In genomic region chr4:8585721-8586161, GRCh38 we compare ENCODE assay signal across 1 cellular context.
TF ChIP-seq lines count a peak whose summit lies in the region.

No MANE protein-coding gene starts in this region.

TF ChIP-seq in HepG2, 621 proteins besides CTCF, POLR2A, EP300 and RAD21:
- no peak for TF ChIP-seq HIC2 (CRISPR knock-in tag; IDR thresholded peaks at IDR 0.05; ENCODE audit: low read depth)
